In the genomic region with DNA sequence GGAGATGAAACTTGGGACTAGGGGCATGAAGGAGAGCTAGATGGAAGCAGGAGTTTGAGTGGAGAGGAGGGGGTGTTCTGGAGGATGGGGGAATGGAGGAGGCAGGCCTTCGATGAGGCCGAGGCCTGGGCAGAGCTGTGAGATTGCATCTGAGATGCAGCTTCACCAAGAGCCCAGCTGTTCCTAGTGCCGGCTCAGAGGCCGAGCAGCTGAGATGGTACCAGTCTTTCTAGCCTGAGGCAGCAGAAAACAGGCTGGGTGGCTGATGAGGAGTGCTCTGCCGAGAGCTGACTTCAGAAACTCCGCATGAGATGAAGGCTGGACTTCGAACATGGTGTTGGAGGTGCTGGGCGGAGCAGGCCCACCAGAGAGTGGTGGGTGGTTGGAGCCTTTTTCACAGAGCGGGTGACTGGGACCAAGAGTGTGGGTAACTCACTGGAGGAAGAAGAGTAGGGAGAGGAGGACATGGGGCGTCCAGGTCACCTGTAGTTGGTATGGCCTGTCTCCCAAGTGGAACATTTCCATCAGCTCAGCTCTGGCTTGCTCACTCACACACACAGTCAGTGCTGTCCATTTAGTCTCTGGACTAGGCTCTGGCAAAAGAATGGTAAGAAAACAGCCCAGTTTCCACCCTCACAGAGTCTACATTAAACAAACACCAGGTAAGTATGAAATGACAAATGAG, we compare ENCODE assay signal across 15 cellular contexts. TPM values are rescaled to one million over a fixed set of nuclear protein-coding genes. Genes with fewer than 3 reads are reported as not detected.
DNase-seq lines count a peak whose midpoint lies in the region; ATAC-seq and TF ChIP-seq lines count a peak whose summit lies in the region.
"Had no signal": no experiment of that assay in that cellular context is flagged by ENCODE, and none has a peak within 500 bp of the region (broad histone marks: within the 10 kb centered on the region; RNA-seq: fewer than 3 reads in every experiment).

No MANE protein-coding gene starts in this region.

- H3K36me3 ChIP-seq in Panc1 (ENCODE audit: control insufficient read depth, insufficient read depth, low read length) (no peaks in the 10 kb centered on the region), breast epithelium (no peaks in the 10 kb centered on the region), suprapubic skin (no peaks in the 10 kb centered on the region)

- H3K27me3 ChIP-seq in Panc1 (ENCODE audit: control insufficient read depth, insufficient read depth, low read length) (no peaks in the 10 kb centered on the region), breast epithelium (no peaks in the 10 kb centered on the region), suprapubic skin (peaks cover 3% of the 10 kb centered on the region)

- no peak overlapping the region for H3K4me3 ChIP-seq in Panc1 (ENCODE audit: low read depth in 2 of 2, low read length in 2 of 2)
- no peak overlapping the region for H3K4me3 ChIP-seq in breast epithelium
- H3K4me3 ChIP-seq in suprapubic skin = no peak overlapping the region

- ATAC-seq in Panc1 = 0 out of 2 replicates have a peak, but pooled peaks have one; percentile 12
- ATAC-seq: T-cell had no signal

- H3K27ac ChIP-seq in Panc1 (ENCODE audit: low read length) (no peak overlapping the region), breast epithelium (peak overlapping the region; percentile 73 to 96), suprapubic skin (peak overlapping the region; percentile 79)

- DNase-seq in Panc1 (ENCODE audit: low read depth, low spot score) (no peak), breast epithelium (ENCODE audit: low spot score in 2 of 2) (no peak), mesenteric fat pad (ENCODE audit: low spot score) (peak; percentile 74), suprapubic skin (ENCODE audit: low spot score in 2 of 2) (no peak), cerebellum (ENCODE audit: low spot score) (no peak), Ammon's horn (ENCODE audit: low spot score) (no peak)
- no peak for DNase-seq in activated CD4-positive, alpha-beta T cell treated with anti-CD3 and anti-CD28 coated beads, Interleukin-2, amount 50 U/mL, for 48 hours
- DNase-seq in activated T-cell treated with anti-CD3 and anti-CD28 coated beads, Interleukin-2, amount 50 U/mL, for 1 hour = no peak
- DNase-seq: activated CD4-positive, alpha-beta T cell treated with anti-CD3 and anti-CD28 coated beads, Interleukin-2, amount 10 ng/mL, durations not matched to agents 7 days and 5 days; activated naive CD4-positive, alpha-beta T cell treated with Interleukin-2 at 50 U/mL for 16 hours; DMS79 treated with DMSO at 0.1 percent for 48 hours; foreskin melanocyte; NCI-H187 treated with DMSO at 0.1 percent for 48 hours; NCI-H446 treated with DMSO at 0.1 percent for 48 hours; T-cell had no signal

- WGBS in suprapubic skin = 82% methylated on average over 10 of the region's 10 CpGs

- in situ Hi-C loops in Panc1 (cut with HindIII; ENCODE audit: low pct_unique_long_range_greater_than_20kb, low sequenced_read_pairs) = no loop called here

- H3K9me3 ChIP-seq in Panc1 (ENCODE audit: control insufficient read depth, insufficient read depth, low read depth, low read length) (no peaks in the 10 kb centered on the region), breast epithelium (no peaks in the 10 kb centered on the region), suprapubic skin (no peaks in the 10 kb centered on the region)

- H3K4me1 ChIP-seq in Panc1 (ENCODE audit: control insufficient read depth, insufficient read depth, low read length) (no peaks in the 10 kb centered on the region), breast epithelium (no peaks in the 10 kb centered on the region), suprapubic skin (peaks cover 22% of the 10 kb centered on the region)

- POLR2A ChIA-PET in Panc1 (lab: Charles Lee) = no interaction called here

- TF ChIP-seq POLR2A in breast epithelium (IDR thresholded peaks at IDR 0.05) (no peak), suprapubic skin (IDR thresholded peaks at IDR 0.05) (no peak)

- TF ChIP-seq CTCF in Panc1 (IDR thresholded peaks at IDR 0.05) = no peak
- TF ChIP-seq CTCF in breast epithelium (IDR thresholded peaks at IDR 0.05) = no peak
- TF ChIP-seq CTCF in suprapubic skin (IDR thresholded peaks at IDR 0.05) = no peak

- intact Hi-C loops in Panc1 (cut with micrococcal nuclease; ENCODE audit: unreplicated experiment) (no loop called here), breast epithelium (cut with DNase I; ENCODE audit: low total_unique reads) (no loop called here)

- CTCF ChIA-PET in Panc1 (lab: Charles Lee) = interaction anchor here (0.6 kb wide), 1 partner anchor 343 kb away, joined by 6 read pairs; no protein-coding TSS in a partner anchor

- no peak for TF ChIP-seq EP300 in suprapubic skin (IDR thresholded peaks at IDR 0.05)

- no TSS peak for BruUV-seq in Panc1 (replicated peaks; lab: Mats Ljungman, UMichigan)

RNA-seq across cellular contexts. Expression of gene TMOD1, which starts 54.7 kb away (rescaled TPM):
- total RNA-seq in Panc1 (2021; ENCODE audit: unreplicated experiment) (1.4 TPM), breast epithelium (10 to 100 TPM; 10.4 to 15.4 (median 13.9) TPM), mesenteric fat pad (5.8 TPM), suprapubic skin (1 to 10 TPM; 1.9 to 4.4 (median 4.0) TPM), cerebellum (5.4 TPM)
- 1.7 TPM for polyA plus RNA-seq in Panc1 (2012; ENCODE audit: insufficient read length)
